Comparison of ENCODE assay signal across 12 cellular contexts in the genomic region with DNA sequence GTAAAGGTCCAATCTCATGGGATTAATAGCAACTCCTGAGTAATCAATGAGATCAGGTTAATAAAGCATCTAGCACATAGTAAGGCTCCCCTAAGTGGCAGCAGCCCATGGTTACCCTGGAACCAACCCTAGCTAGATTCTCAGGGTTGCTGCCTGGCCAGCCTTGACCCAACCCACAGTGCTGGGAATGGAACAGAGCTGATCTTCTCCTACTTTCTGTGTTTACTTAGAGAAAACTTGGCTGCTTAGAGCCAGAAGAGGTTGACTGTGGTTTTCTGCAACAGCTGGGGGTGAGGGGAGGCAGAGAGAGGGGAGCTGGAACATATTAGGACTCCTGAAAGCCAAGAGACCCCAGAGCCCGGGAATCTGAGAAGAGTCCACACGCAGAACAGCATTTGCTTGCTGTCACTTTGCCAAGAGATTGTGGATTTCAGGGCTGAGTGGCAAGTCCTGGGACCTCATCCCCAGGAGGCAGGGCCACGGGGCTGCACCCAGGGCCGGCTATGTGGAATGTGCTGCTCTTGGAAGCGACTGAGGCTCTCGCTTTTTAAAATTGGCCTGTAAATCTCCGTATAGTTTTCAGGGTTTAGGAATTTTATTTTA. TPM values are rescaled to one million over a fixed set of nuclear protein-coding genes. Genes with fewer than 3 reads are reported as not detected.
DNase-seq lines count a peak whose midpoint lies in the region; ATAC-seq and TF ChIP-seq lines count a peak whose summit lies in the region.
"Had no signal": no experiment of that assay in that cellular context is flagged by ENCODE, and none has a peak within 500 bp of the region (broad histone marks: within the 10 kb centered on the region; RNA-seq: fewer than 3 reads in every experiment).

No MANE protein-coding gene starts in this region.

- H3K9ac ChIP-seq in adipocyte (ENCODE audit: low read length) (peak overlapping the region; percentile 60), muscle layer of colon (ENCODE audit: low read length) (no peak overlapping the region)

- ATAC-seq in HG03025 (IDR thresholded peaks at IDR 0.05; ENCODE audit: low FRiP score, unreplicated experiment) (no peak), HG03095 (IDR thresholded peaks at IDR 0.05; ENCODE audit: unreplicated experiment) (no peak), HG03175 (IDR thresholded peaks at IDR 0.05; ENCODE audit: unreplicated experiment) (no peak)

- no peak for TF ChIP-seq EP300 in tibial nerve (IDR thresholded peaks at IDR 0.05)

- 25 to 34% methylated on average over 7 of the region's 7 CpGs for WGBS in tibial nerve, 2 donors

- H3K9me3 ChIP-seq in adipocyte (ENCODE audit: control insufficient read depth, low read length) (no peaks in the 10 kb centered on the region), muscle layer of colon (ENCODE audit: low read length) (no peaks in the 10 kb centered on the region), tibial nerve (no peaks in the 10 kb centered on the region)

- H3K4me3 ChIP-seq in adipocyte (ENCODE audit: low read length) (peak overlapping the region; percentile 27), fibroblast of the aortic adventitia (ENCODE audit: low read depth, low read length) (no peak overlapping the region), muscle layer of colon (ENCODE audit: low read depth in 1 of 2, low read length in 2 of 2) (peak overlapping the region in 1 of 2 donors; percentile 29), tibial nerve (no peak overlapping the region)

- no peaks in the 10 kb centered on the region for H3K27me3 ChIP-seq in adipocyte (replicated peaks; ENCODE audit: control insufficient read depth, insufficient read depth, low read length)
- H3K27me3 ChIP-seq in muscle layer of colon (ENCODE audit: control insufficient read depth in 1 of 2, insufficient read depth in 2 of 2, low read length in 2 of 2), result no peaks in the 10 kb centered on the region
- no peaks in the 10 kb centered on the region for H3K27me3 ChIP-seq in tibial nerve

- peak; percentile 46 for DNase-seq in adipocyte (ENCODE audit: low read depth)
- peak; percentile 92 for DNase-seq in fibroblast of the aortic adventitia (ENCODE audit: low read depth)
- DNase-seq in tibial nerve (ENCODE audit: low spot score in 2 of 2), result no peak
- DNase-seq in activated naive CD4-positive, alpha-beta T cell treated with Interleukin-2 at 50 U/mL for 16 hours, result no peak
- DNase-seq: activated naive CD8-positive, alpha-beta T cell treated with anti-CD3 and anti-CD28 coated beads, Interleukin-2, amount 10 ng/mL, durations not matched to agents 7 days and 5 days; NCI-H146; NCI-H82; retina had no signal

- no peak for TF ChIP-seq POLR2A in tibial nerve (IDR thresholded peaks at IDR 0.05)

- H3K4me1 ChIP-seq in adipocyte (ENCODE audit: control insufficient read depth, insufficient read depth, low read length) (peaks cover 49% of the 10 kb centered on the region), muscle layer of colon (ENCODE audit: insufficient read depth, low read length) (peaks cover 29% of the 10 kb centered on the region), tibial nerve (peaks cover 0 to 67% (median 13%) of the 10 kb centered on the region in 4 donors)

- TF ChIP-seq CTCF in fibroblast of the aortic adventitia (IDR thresholded peaks at IDR 0.05; ENCODE audit: insufficient read depth, low read length) (no peak), tibial nerve (IDR thresholded peaks at IDR 0.05) (no peak)

- H3K27ac ChIP-seq in muscle layer of colon (ENCODE audit: low read depth, low read length) (peak overlapping the region; percentile 57), tibial nerve (peak overlapping the region in 3 of 4 donors; percentile 42 to 83 (median 68))

- H3K36me3 ChIP-seq in adipocyte (ENCODE audit: control insufficient read depth, insufficient read depth, low read length, severe bottlenecking) (no peaks in the 10 kb centered on the region), muscle layer of colon (ENCODE audit: insufficient read depth, low read length) (no peaks in the 10 kb centered on the region), tibial nerve (no peaks in the 10 kb centered on the region)

RNA-seq across cellular contexts. Expression of gene MED13L, which starts 22.2 kb away (rescaled TPM):
- total RNA-seq in fibroblast of the aortic adventitia (ENCODE audit: low replicate concordance), result 120 and 180 TPM in 2 replicates
- total RNA-seq in tibial nerve, result 100 to 1,000 TPM; 138 to 234 (median 218) TPM

Comparison
In these comparisons a context has a peak if more than half of its experiments do, and no peak if none do; other contexts are left out.
1. DNase-seq: peak in adipocyte (single experiment) and fibroblast of the aortic adventitia (single experiment); none in tibial nerve (0 of 2) and activated naive CD4-positive, alpha-beta T cell treated with Interleukin-2 at 50 U/mL for 16 hours (single experiment).